1 cellular context compared by ENCODE assay signal in genomic region chr7:66591801-66592596, GRCh38.
A peak's percentile ranks its signal among the peaks of the same experiment; 100 is the strongest.
TF ChIP-seq lines count a peak whose summit lies in the region.

No MANE protein-coding gene starts in this region.

TF ChIP-seq in HepG2, 621 proteins besides CTCF, POLR2A, EP300 and RAD21 (continued from another document and continues in another):
- TF ChIP-seq ZNF512B (CRISPR knock-in tag; IDR thresholded peaks at IDR 0.05; ENCODE audit: borderline replicate concordance) = no peak
- TF ChIP-seq PBX2 (CRISPR knock-in tag; IDR thresholded peaks at IDR 0.05) = no peak
- TF ChIP-seq NRL (CRISPR knock-in tag; IDR thresholded peaks at IDR 0.05; ENCODE audit: borderline replicate concordance) = 0 out of 2 replicates have a peak, but pooled peaks have one; percentile 47
- peak; percentile 68; the same call in 1 of the 2 replicates for TF ChIP-seq ZNF704 (CRISPR knock-in tag; IDR thresholded peaks at IDR 0.05; ENCODE audit: borderline replicate concordance)
- peak; percentile 52; the same call in 1 of the 2 replicates for TF ChIP-seq ZNF383 (CRISPR knock-in tag; IDR thresholded peaks at IDR 0.05; ENCODE audit: borderline replicate concordance)
- TF ChIP-seq UBTF (CRISPR knock-in tag; IDR thresholded peaks at IDR 0.05) = peak; percentile 86
- peak; percentile 84; the same call in 1 of the 2 replicates for TF ChIP-seq ZNF251 (CRISPR knock-in tag; IDR thresholded peaks at IDR 0.05)
- TF ChIP-seq ZNF747 (CRISPR knock-in tag; IDR thresholded peaks at IDR 0.05; ENCODE audit: borderline replicate concordance) = no peak; the same call in 1 of the 2 replicates
- peak; percentile 82; the same call in 1 of the 2 replicates for TF ChIP-seq ZZZ3 (CRISPR knock-in tag; IDR thresholded peaks at IDR 0.05; ENCODE audit: borderline replicate concordance)
- TF ChIP-seq SP4 (CRISPR knock-in tag; IDR thresholded peaks at IDR 0.05) = peak; percentile 56; the same call in 1 of the 2 replicates
- TF ChIP-seq YEATS2 (CRISPR knock-in tag; IDR thresholded peaks at IDR 0.05; ENCODE audit: borderline replicate concordance) = peak; percentile 92
- TF ChIP-seq ZSCAN22 (CRISPR knock-in tag; IDR thresholded peaks at IDR 0.05) = no peak
- no peak for TF ChIP-seq GRHL1 (CRISPR knock-in tag; conservative IDR thresholded peaks at IDR 0.05)
- TF ChIP-seq CREM (IDR thresholded peaks at IDR 0.05) = peak; percentile 93
- no peak for TF ChIP-seq CREM (CRISPR knock-in tag; IDR thresholded peaks at IDR 0.05)
- TF ChIP-seq ZBED4 (CRISPR knock-in tag; IDR thresholded peaks at IDR 0.05; ENCODE audit: borderline replicate concordance) = no peak
- peak; percentile 55; the same call in 1 of the 2 replicates for TF ChIP-seq ZNF276 (CRISPR knock-in tag; IDR thresholded peaks at IDR 0.05; ENCODE audit: low read depth)
- TF ChIP-seq ZNF558 (CRISPR knock-in tag; IDR thresholded peaks at IDR 0.05; ENCODE audit: borderline replicate concordance) = peak; percentile 82; the same call in 1 of the 2 replicates
- TF ChIP-seq ZNF749 (CRISPR knock-in tag; IDR thresholded peaks at IDR 0.05; ENCODE audit: borderline replicate concordance) = no peak
- TF ChIP-seq ZNF572 (CRISPR knock-in tag; IDR thresholded peaks at IDR 0.05) = no peak
- TF ChIP-seq ZBTB49 (CRISPR knock-in tag; IDR thresholded peaks at IDR 0.05; ENCODE audit: borderline replicate concordance) = no peak
- TF ChIP-seq NR3C1 (CRISPR knock-in tag; IDR thresholded peaks at IDR 0.05) = no peak
- TF ChIP-seq ATAD3A (CRISPR knock-in tag; IDR thresholded peaks at IDR 0.05) = no peak
- TF ChIP-seq ZBTB1 (CRISPR knock-in tag; IDR thresholded peaks at IDR 0.05; ENCODE audit: borderline replicate concordance) = no peak
- no peak for TF ChIP-seq ZNF530 (CRISPR knock-in tag; IDR thresholded peaks at IDR 0.05; ENCODE audit: low read depth)
- TF ChIP-seq STAG1 (CRISPR knock-in tag; IDR thresholded peaks at IDR 0.05) = no peak; the same call in 1 of the 2 replicates
- no peak for TF ChIP-seq RARG (CRISPR knock-in tag; IDR thresholded peaks at IDR 0.05; ENCODE audit: low read depth)
- TF ChIP-seq TBX3 (IDR thresholded peaks at IDR 0.05; ENCODE audit: borderline replicate concordance) = 0 out of 2 replicates have a peak, but pooled peaks have one; percentile 32
- no peak for TF ChIP-seq EHMT2 (IDR thresholded peaks at IDR 0.05; ENCODE audit: borderline replicate concordance, low read depth, low read length)
- no peak for TF ChIP-seq ZBTB39 (CRISPR knock-in tag; IDR thresholded peaks at IDR 0.05)
- peak; percentile 67; the same call in 1 of the 2 replicates for TF ChIP-seq HES4 (CRISPR knock-in tag; IDR thresholded peaks at IDR 0.05; ENCODE audit: borderline replicate concordance)
- peak; percentile 39 for TF ChIP-seq RARA (CRISPR knock-in tag; IDR thresholded peaks at IDR 0.05)
- no peak for TF ChIP-seq ZNF12 (CRISPR knock-in tag; IDR thresholded peaks at IDR 0.05)
- TF ChIP-seq ZMYM3 (CRISPR knock-in tag; IDR thresholded peaks at IDR 0.05) = peak; percentile 91
- TF ChIP-seq TOE1 (CRISPR knock-in tag; IDR thresholded peaks at IDR 0.05) = no peak
- TF ChIP-seq ETV5 (CRISPR knock-in tag; IDR thresholded peaks at IDR 0.05; ENCODE audit: borderline replicate concordance) = peak; percentile 70
- TF ChIP-seq REL (CRISPR knock-in tag; conservative IDR thresholded peaks at IDR 0.05) = peak; percentile 41; the same call in 1 of the 2 replicates
- no peak for TF ChIP-seq RXRB (CRISPR knock-in tag; IDR thresholded peaks at IDR 0.05; ENCODE audit: borderline replicate concordance)
- TF ChIP-seq ZNF264 (CRISPR knock-in tag; IDR thresholded peaks at IDR 0.05) = no peak
- no peak for TF ChIP-seq BRCA1 (CRISPR knock-in tag; IDR thresholded peaks at IDR 0.05)
- no peak for TF ChIP-seq WIZ (CRISPR knock-in tag; IDR thresholded peaks at IDR 0.05)
